Comparison of ENCODE assay signal across 8 cellular contexts in the genomic region with DNA sequence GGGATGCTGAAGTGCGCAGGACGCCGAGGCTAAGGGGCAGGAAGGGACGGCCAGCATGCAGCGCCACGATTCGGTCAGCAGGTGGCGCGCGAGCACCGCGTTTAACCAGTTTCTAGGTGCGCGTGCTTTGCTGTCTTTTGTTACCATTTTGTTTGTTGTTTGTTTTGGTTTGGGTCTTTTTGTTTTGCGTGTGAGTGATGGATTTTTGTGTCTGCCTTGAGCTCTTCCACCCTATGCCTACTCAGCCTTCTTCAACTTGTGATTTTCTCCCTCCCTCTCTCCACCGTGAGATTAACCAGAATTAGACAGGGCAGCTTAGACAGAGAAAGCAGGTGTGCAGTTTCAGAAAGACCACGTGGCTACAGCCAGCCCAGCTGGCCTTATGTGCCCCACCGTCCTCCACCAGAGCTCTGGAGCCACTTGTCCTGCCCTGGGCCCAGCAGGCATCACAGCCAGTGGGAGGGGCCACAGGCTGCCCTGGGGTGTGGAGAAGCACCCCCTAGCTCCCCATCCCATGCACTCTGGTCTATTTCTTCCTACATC.
DNase-seq lines count a peak whose midpoint lies in the region; ATAC-seq lines count a peak whose summit lies in the region.

No MANE protein-coding gene starts in this region.

- peak; percentile 65 to 72 (median 66) for DNase-seq in CD4-positive, alpha-beta memory T cell
- DNase-seq in NCI-H526 (lab: John Stamatoyannopoulos, UW) (peak; percentile 65 to 75), ecto neural progenitor cell (ENCODE audit: low spot score) (peak; percentile 84), memory B cell (ENCODE audit: low spot score in 2 of 2) (peak; percentile 60 to 76)
- DNase-seq in activated CD4-positive, alpha-beta memory T cell treated with anti-CD3 and anti-CD28 coated beads for 36 hours = peak; percentile 82
- peak; percentile 62 for DNase-seq in stimulated activated CD8-positive, alpha-beta memory T cell treated with anti-CD3 and anti-CD28 coated beads, Interleukin-15, amount 100 ng/mL, for 24 hours (ENCODE audit: low read depth)

- peaks cover 3 to 9% (median 5%) of the 10 kb centered on the region in 4 donors for H3K4me1 Mint-ChIP-seq in CD4-positive, alpha-beta memory T cell
- peaks cover 7% of the 10 kb centered on the region for H3K4me1 Mint-ChIP-seq in activated CD4-positive, alpha-beta memory T cell treated with anti-CD3 and anti-CD28 coated beads for 36 hours (ENCODE audit: low read depth)
- H3K4me1 Mint-ChIP-seq in memory B cell = peaks cover 4% of the 10 kb centered on the region

- no peaks in the 10 kb centered on the region for H3K36me3 Mint-ChIP-seq in CD4-positive, alpha-beta memory T cell
- H3K36me3 Mint-ChIP-seq in activated CD4-positive, alpha-beta memory T cell treated with anti-CD3 and anti-CD28 coated beads for 36 hours = no peaks in the 10 kb centered on the region
- H3K36me3 Mint-ChIP-seq in memory B cell = no peaks in the 10 kb centered on the region

- peaks cover 9% of the 10 kb centered on the region for H3K4me1 ChIP-seq in CD4-positive, alpha-beta memory T cell (ENCODE audit: insufficient read depth, low read length)

- no peaks in the 10 kb centered on the region for H3K9me3 Mint-ChIP-seq in CD4-positive, alpha-beta memory T cell
- no peaks in the 10 kb centered on the region for H3K9me3 Mint-ChIP-seq in activated CD4-positive, alpha-beta memory T cell treated with anti-CD3 and anti-CD28 coated beads for 36 hours
- H3K9me3 Mint-ChIP-seq in memory B cell = peaks cover 2% of the 10 kb centered on the region

- no peaks in the 10 kb centered on the region for H3K9me3 ChIP-seq in CD4-positive, alpha-beta memory T cell (ENCODE audit: control insufficient read depth in 1 of 2, low read length in 2 of 2)

- H3K4me3 ChIP-seq in CD4-positive, alpha-beta memory T cell (ENCODE audit: low read length in 2 of 2) = peak overlapping the region in 1 of 2 donors; percentile 24

- CTCF ChIA-PET in CD4-positive, alpha-beta memory T cell (lab: Charles Lee; ENCODE audit: partially characterized antibody) = interaction anchor here (0.7 to 5.1 kb wide), 29 partner anchors 9 to 1689 kb away, joined by 3 to 64 read pairs (median 4); no protein-coding TSS in a partner anchor
- CTCF ChIA-PET in activated CD4-positive, alpha-beta memory T cell treated with anti-CD3 and anti-CD28 coated beads for 36 hours (lab: Charles Lee) = interaction anchor here (0.5 to 2.7 kb wide), 20 partner anchors 8 to 498 kb away, joined by 3 to 14 read pairs (median 4); no protein-coding TSS in a partner anchor

- no peaks in the 10 kb centered on the region for H3K36me3 ChIP-seq in CD4-positive, alpha-beta memory T cell (ENCODE audit: insufficient read depth, low read length)

- intact Hi-C loops in CD4-positive, alpha-beta memory T cell (cut with micrococcal nuclease) = loop anchor here (1.0 to 5.0 kb wide), 4 partner anchors 330 to 1663 kb away; no protein-coding TSS in a partner anchor
- intact Hi-C loops in activated CD4-positive, alpha-beta memory T cell treated with anti-CD3 and anti-CD28 coated beads for 36 hours (cut with micrococcal nuclease) = loop anchor here (5.0 to 10.0 kb wide), 3 partner anchors 327 to 1590 kb away; no protein-coding TSS in a partner anchor

- peak; percentile 91 for ATAC-seq in GM19438 (IDR thresholded peaks at IDR 0.05; ENCODE audit: low read depth, unreplicated experiment)
- ATAC-seq in HG03469 (IDR thresholded peaks at IDR 0.05; ENCODE audit: unreplicated experiment) = peak; percentile 76
- ATAC-seq in memory B cell (ENCODE audit: low read depth) = peak; percentile 72

- POLR2A ChIA-PET in CD4-positive, alpha-beta memory T cell (lab: Charles Lee; ENCODE audit: partially characterized antibody) = interaction anchor here (1.0 kb wide), 1 partner anchor 1584 kb away, joined by 3 read pairs; a partner anchor contains a TSS
- POLR2A ChIA-PET in activated CD4-positive, alpha-beta memory T cell treated with anti-CD3 and anti-CD28 coated beads for 36 hours (lab: Charles Lee) = no interaction called here

- H3K27me3 ChIP-seq in CD4-positive, alpha-beta memory T cell (ENCODE audit: insufficient read depth, low read length) = no peaks in the 10 kb centered on the region

- H3K4me3 Mint-ChIP-seq in CD4-positive, alpha-beta memory T cell = peak overlapping the region; percentile 69 to 87 (median 77)
- no peak overlapping the region for H3K4me3 Mint-ChIP-seq in activated CD4-positive, alpha-beta memory T cell treated with anti-CD3 and anti-CD28 coated beads for 36 hours
- H3K4me3 Mint-ChIP-seq in memory B cell = peak overlapping the region; percentile 30

- H3K27ac ChIP-seq in CD4-positive, alpha-beta memory T cell (ENCODE audit: low read depth, low read length) = no peak overlapping the region

- H3K27me3 Mint-ChIP-seq in CD4-positive, alpha-beta memory T cell = peaks cover 0 to 1% of the 10 kb centered on the region in 2 donors
- H3K27me3 Mint-ChIP-seq in activated CD4-positive, alpha-beta memory T cell treated with anti-CD3 and anti-CD28 coated beads for 36 hours = no peaks in the 10 kb centered on the region
- peaks cover 9% of the 10 kb centered on the region for H3K27me3 Mint-ChIP-seq in memory B cell

- H3K27ac Mint-ChIP-seq in CD4-positive, alpha-beta memory T cell = peak overlapping the region in 5 of 7 donors; percentile 9 to 64 (median 26)
- no peak overlapping the region for H3K27ac Mint-ChIP-seq in activated CD4-positive, alpha-beta memory T cell treated with anti-CD3 and anti-CD28 coated beads for 36 hours
- no peak overlapping the region for H3K27ac Mint-ChIP-seq in memory B cell

Comparison
In these comparisons a context has a peak if more than half of its experiments do, and no peak if none do; other contexts are left out.
1. H3K27ac Mint-ChIP-seq: peak in CD4-positive, alpha-beta memory T cell (5 of 7); none in activated CD4-positive, alpha-beta memory T cell treated with anti-CD3 and anti-CD28 coated beads for 36 hours (single experiment) and memory B cell (single experiment).
2. Peak in every context shown above with its lines, with median percentiles within 50 percentile points of each other: DNase-seq and ATAC-seq.